In genomic region chr1:147247656-147248238, GRCh38 we compare ENCODE assay signal across 20 cellular contexts. TPM values are rescaled to one million over a fixed set of nuclear protein-coding genes. Genes with fewer than 3 reads are reported as not detected.
A peak's percentile ranks its signal among the peaks of the same experiment; 100 is the strongest.
DNase-seq lines count a peak whose midpoint lies in the region; ATAC-seq, FAIRE-seq and TF ChIP-seq lines count a peak whose summit lies in the region.
"Had no signal": no experiment of that assay in that cellular context is flagged by ENCODE, and none has a peak within 500 bp of the region (broad histone marks: within the 10 kb centered on the region; RNA-seq: fewer than 3 reads in every experiment).

No MANE protein-coding gene starts in this region.

- no peaks in the 10 kb centered on the region for H3K9me2 ChIP-seq in GM23338 (ENCODE audit: insufficient read depth)
- no peaks in the 10 kb centered on the region for H3K9me2 ChIP-seq in PC-3 (replicated peaks; ENCODE audit: low read length)

- no peak for FAIRE-seq in GM19239 (lab: Jason Lieb, UNC)

- H3K36me3 ChIP-seq in GM23338 (ENCODE audit: insufficient read depth), result no peaks in the 10 kb centered on the region
- H3K36me3 ChIP-seq in PC-3 (ENCODE audit: low read depth, low read length), result peaks cover 9% of the 10 kb centered on the region

- H3K9ac ChIP-seq in PC-3 (ENCODE audit: low read length), result no peak overlapping the region

- H3K9me3 ChIP-seq in PC-3 (ENCODE audit: low read length), result no peaks in the 10 kb centered on the region
- H3K9me3 ChIP-seq: HAP-1, tibial nerve had no signal

- H3K4me3 Mint-ChIP-seq in GM23338 (no peak overlapping the region), progenitor cell of endocrine pancreas (ENCODE audit: low read depth) (no peak overlapping the region)
- no peak overlapping the region for H3K4me3 Mint-ChIP-seq in dendritic cell treated with granulocyte-macrophage colony-stimulating factor and Interleukin-4, amounts not matched to agents 40 ng/mL and 50 ng/mL, for 4 days
- H3K4me3 Mint-ChIP-seq: activated CD4-positive, alpha-beta T cell treated with anti-CD3 and anti-CD28 coated beads for 36 hours; activated CD8-positive, alpha-beta memory T cell treated with anti-CD3 and anti-CD28 coated beads, Interleukin-2, amount 10 ng/mL, durations not matched to agents 7 days and 5 days; mesothelial cell of epicardium had no signal

- H3K27ac ChIP-seq in GM23338 (ENCODE audit: low read depth) (no peak overlapping the region), PC-3 (ENCODE audit: low read length) (no peak overlapping the region)
- H3K27ac ChIP-seq: SK-N-MC, tibial nerve had no signal

- no peak for ATAC-seq in GM23338
- ATAC-seq in PC-3, result no peak
- no peak for ATAC-seq in GM21367 (IDR thresholded peaks at IDR 0.05; ENCODE audit: unreplicated experiment)
- ATAC-seq: activated CD4-positive, alpha-beta T cell treated with anti-CD3 and anti-CD28 coated beads for 36 hours; activated CD8-positive, alpha-beta memory T cell treated with anti-CD3 and anti-CD28 coated beads, Interleukin-2, amount 10 ng/mL, durations not matched to agents 7 days and 5 days; left cardiac atrium had no signal

- H3K9me3 Mint-ChIP-seq in GM23338 (no peaks in the 10 kb centered on the region), progenitor cell of endocrine pancreas (ENCODE audit: low read depth) (peaks cover 8% of the 10 kb centered on the region)
- H3K9me3 Mint-ChIP-seq in dendritic cell treated with granulocyte-macrophage colony-stimulating factor and Interleukin-4, amounts not matched to agents 40 ng/mL and 50 ng/mL, for 4 days, result no peaks in the 10 kb centered on the region
- H3K9me3 Mint-ChIP-seq: mesothelial cell of epicardium had no signal

- DNase-seq in GM23338 (ENCODE audit: low spot score) (no peak), SK-N-DZ (ENCODE audit: low spot score) (peak; percentile 28), progenitor cell of endocrine pancreas (ENCODE audit: low spot score, unreplicated experiment) (no peak), PC-3 (no peak), GM19239 (ENCODE audit: insufficient read length, low spot score) (no peak), mesenteric fat pad (ENCODE audit: low spot score) (no peak)
- DNase-seq: activated CD4-positive, alpha-beta T cell treated with anti-CD3 and anti-CD28 coated beads for 36 hours; activated CD8-positive, alpha-beta memory T cell treated with anti-CD3 and anti-CD28 coated beads, Interleukin-2, amount 10 ng/mL, durations not matched to agents 7 days and 5 days; KG1; left cardiac atrium; NCI-H1092; NCI-H748 treated with DMSO at 0.1 percent for 48 hours; stimulated activated naive CD4-positive, alpha-beta T cell; T-helper 9 cell had no signal

- peaks cover 44% of the 10 kb centered on the region for H3K4me1 Mint-ChIP-seq in GM23338
- H3K4me1 Mint-ChIP-seq in dendritic cell treated with granulocyte-macrophage colony-stimulating factor and Interleukin-4, amounts not matched to agents 40 ng/mL and 50 ng/mL, for 4 days (ENCODE audit: low read depth), result peaks cover 58% of the 10 kb centered on the region
- H3K4me1 Mint-ChIP-seq in progenitor cell of endocrine pancreas (ENCODE audit: low read depth), result peaks cover 31% of the 10 kb centered on the region

- H2AFZ ChIP-seq in GM23338 (no peak overlapping the region), PC-3 (ENCODE audit: low read length) (no peak overlapping the region)

- no peaks in the 10 kb centered on the region for H3F3A ChIP-seq in GM23338 (replicated peaks; ENCODE audit: low read depth)
- no peaks in the 10 kb centered on the region for H3F3A ChIP-seq in PC-3 (ENCODE audit: low read length, unreplicated experiment)

- H3K36me3 Mint-ChIP-seq in GM23338 (ENCODE audit: low read depth), result 0 out of 3 replicates have a peak, but pooled peaks cover 2% of the 10 kb centered on the region
- peaks cover 8% of the 10 kb centered on the region for H3K36me3 Mint-ChIP-seq in dendritic cell treated with granulocyte-macrophage colony-stimulating factor and Interleukin-4, amounts not matched to agents 40 ng/mL and 50 ng/mL, for 4 days (ENCODE audit: low read depth)
- H3K36me3 Mint-ChIP-seq in progenitor cell of endocrine pancreas (ENCODE audit: insufficient read depth), result peaks cover 1% of the 10 kb centered on the region
- H3K36me3 Mint-ChIP-seq: mesothelial cell of epicardium had no signal

- H3K4me3 ChIP-seq in GM23338, result peak overlapping the region; percentile 26
- H3K4me3 ChIP-seq in PC-3 (ENCODE audit: low read length), result no peak overlapping the region
- H3K4me3 ChIP-seq: HAP-1, SK-N-MC, tibial nerve had no signal

- intact Hi-C loops in dendritic cell treated with granulocyte-macrophage colony-stimulating factor and Interleukin-4, amounts not matched to agents 40 ng/mL and 50 ng/mL, for 4 days (cut with micrococcal nuclease), result loop anchor here (10.0 kb wide), 1 partner anchor 163 kb away; no protein-coding TSS in a partner anchor
- intact Hi-C loops in PC-3 (cut with micrococcal nuclease), result no loop called here

- CTCF ChIA-PET in PC-3 (lab: Charles Lee), result interaction anchor here (0.9 kb wide), 1 partner anchor 26 kb away, joined by 5 read pairs; no protein-coding TSS in a partner anchor

- H3K27ac Mint-ChIP-seq in GM23338 (peak overlapping the region; percentile 45), progenitor cell of endocrine pancreas (peak overlapping the region; percentile 80)
- H3K27ac Mint-ChIP-seq in dendritic cell treated with granulocyte-macrophage colony-stimulating factor and Interleukin-4, amounts not matched to agents 40 ng/mL and 50 ng/mL, for 4 days, result peak overlapping the region; percentile 79
- H3K27ac Mint-ChIP-seq: activated CD8-positive, alpha-beta memory T cell treated with anti-CD3 and anti-CD28 coated beads, Interleukin-2, amount 10 ng/mL, durations not matched to agents 7 days and 5 days had no signal

- no peaks in the 10 kb centered on the region; the same call in 1 of the 2 replicates for H3K27me3 ChIP-seq in GM23338 (ENCODE audit: insufficient read depth)
- H3K27me3 ChIP-seq in PC-3 (ENCODE audit: low read length), result no peaks in the 10 kb centered on the region
- H3K27me3 ChIP-seq: tibial nerve had no signal

- H3K4me2 ChIP-seq in GM23338 (peak overlapping the region; percentile 56; the same call in 1 of the 2 replicates), PC-3 (ENCODE audit: low read length) (no peak overlapping the region)

- POLR2A ChIA-PET in PC-3 (lab: Charles Lee; ENCODE audit: unreplicated experiment), result no interaction called here

- peaks cover 16% of the 10 kb centered on the region; the same call in 1 of the 2 replicates for H4K20me1 ChIP-seq in GM23338 (replicated peaks; ENCODE audit: insufficient read depth)
- peaks cover 62% of the 10 kb centered on the region for H4K20me1 ChIP-seq in PC-3 (ENCODE audit: low read length)

- H3K4me1 ChIP-seq in GM23338 (ENCODE audit: insufficient read depth), result peaks cover 27% of the 10 kb centered on the region; the same call in 1 of the 2 replicates
- peaks cover 24% of the 10 kb centered on the region for H3K4me1 ChIP-seq in PC-3 (ENCODE audit: insufficient read depth, low read length)

- TF ChIP-seq CTCF in GM23338 (conservative IDR thresholded peaks at IDR 0.05; ENCODE audit: low read depth in 2 of 2) (no peak), progenitor cell of endocrine pancreas (IDR thresholded peaks at IDR 0.05; ENCODE audit: unreplicated experiment) (no peak), PC-3 (conservative IDR thresholded peaks at IDR 0.05; ENCODE audit: low read depth, low read length) (no peak)

- H3K79me2 ChIP-seq in GM23338 (replicated peaks; ENCODE audit: insufficient read depth) (peaks cover 94% of the 10 kb centered on the region), PC-3 (ENCODE audit: low read length) (peaks cover 98% of the 10 kb centered on the region)

- BruUV-seq in PC-3 (replicated peaks; lab: Mats Ljungman, UMichigan), result no TSS peak

- H3K27me3 Mint-ChIP-seq in GM23338 (ENCODE audit: insufficient read depth, low read depth, poor library complexity) (peaks cover 7% of the 10 kb centered on the region), progenitor cell of endocrine pancreas (no peaks in the 10 kb centered on the region)
- H3K27me3 Mint-ChIP-seq in dendritic cell treated with granulocyte-macrophage colony-stimulating factor and Interleukin-4, amounts not matched to agents 40 ng/mL and 50 ng/mL, for 4 days, result no peaks in the 10 kb centered on the region
- H3K27me3 Mint-ChIP-seq: activated CD4-positive, alpha-beta T cell treated with anti-CD3 and anti-CD28 coated beads for 36 hours; activated CD8-positive, alpha-beta memory T cell treated with anti-CD3 and anti-CD28 coated beads, Interleukin-2, amount 10 ng/mL, durations not matched to agents 7 days and 5 days had no signal

TF ChIP-seq in GM23338, 12 proteins besides CTCF, POLR2A, EP300 and RAD21 (continues in another document):
- TF ChIP-seq NANOG (IDR thresholded peaks at IDR 0.05; ENCODE audit: borderline replicate concordance) (no peak), ZNF331 (CRISPR knock-in tag; IDR thresholded peaks at IDR 0.05; ENCODE audit: low read depth) (no peak), STAT1 (IDR thresholded peaks at IDR 0.05; ENCODE audit: unreplicated experiment) (no peak)

RNA-seq across cellular contexts. Expression of gene CHD1L, which starts 5.3 kb away (rescaled TPM):
- total RNA-seq in GM23338 (2014; rRNA removed; shearing (Covaris generic)), result 43.9 and 51.6 TPM in 2 replicates
- 25.4 and 29.8 TPM in 2 replicates for polyA plus RNA-seq in GM23338 (2016; fragmentation: Nextera tagmentation; extraction: Ambion mirVana)
- 55.2 and 55.3 TPM in 2 replicates for polyA plus RNA-seq in SK-N-DZ (2014; cell fraction: cytosol; rRNA removed)
- polyA plus RNA-seq in SK-N-DZ (2014; cell fraction: nucleus; rRNA removed), result 78.3 and 93.3 TPM in 2 replicates
- total RNA-seq in progenitor cell of endocrine pancreas, result 79.6 and 80.3 TPM in 2 replicates
- total RNA-seq in PC-3 (2014; rRNA removed), result 63.9 and 69.8 TPM in 2 replicates
- total RNA-seq in mesenteric fat pad, result 30.0 TPM

RNA-seq across cellular contexts. Expression of gene FMO5, which starts 22.6 kb away (rescaled TPM):
- 0.35 and 0.73 TPM in 2 replicates for total RNA-seq in GM23338 (2014; rRNA removed; shearing (Covaris generic))
- 0.54 and 0.84 TPM in 2 replicates for polyA plus RNA-seq in GM23338 (2016; fragmentation: Nextera tagmentation; extraction: Ambion mirVana)
- not detected in 2 replicates for polyA plus RNA-seq in SK-N-DZ (2014; cell fraction: cytosol; rRNA removed)
- 0.13 TPM in 1 of 2 replicates, not detected in the other for polyA plus RNA-seq in SK-N-DZ (2014; cell fraction: nucleus; rRNA removed)
- total RNA-seq in progenitor cell of endocrine pancreas, result 4.2 and 5.0 TPM in 2 replicates
- total RNA-seq in PC-3 (2014; rRNA removed), result 2.8 and 3.2 TPM in 2 replicates
- 2.5 TPM for total RNA-seq in mesenteric fat pad
